In the genomic region with DNA sequence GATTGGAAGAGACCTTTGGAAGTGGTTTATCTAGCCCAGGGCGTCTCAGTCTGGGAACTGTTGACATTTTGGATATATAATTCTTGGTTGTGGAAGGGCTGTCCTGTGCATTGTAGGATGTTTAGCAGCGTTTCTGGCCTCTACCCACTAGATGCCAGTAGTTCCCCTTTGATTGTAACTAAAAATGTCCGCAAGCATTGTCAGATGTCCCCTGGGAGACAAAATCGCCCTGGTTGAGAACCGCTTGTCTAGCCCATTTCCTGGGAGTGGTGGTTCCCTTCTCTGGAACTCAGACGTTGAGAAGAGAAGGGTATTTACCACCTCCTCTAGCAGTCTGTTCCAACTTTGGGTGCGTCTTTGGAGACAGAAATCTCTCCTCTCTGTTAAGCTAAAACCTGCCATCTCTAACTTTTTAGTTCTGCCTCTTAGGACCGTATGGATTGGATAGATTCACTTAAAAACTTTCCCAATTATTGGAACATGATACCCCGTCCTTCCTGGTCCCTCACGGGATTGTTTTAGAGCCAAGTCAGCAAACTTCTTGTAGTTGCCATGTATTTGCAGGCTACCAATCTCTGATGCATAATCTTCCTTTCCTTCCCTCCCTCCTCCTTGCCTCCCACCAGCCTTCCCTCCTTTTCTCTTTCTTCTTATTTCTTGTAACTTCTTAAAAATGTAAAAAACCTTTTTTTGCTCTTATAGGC, we compare ENCODE assay signal across 8 cellular contexts. TPM values are rescaled to one million over a fixed set of nuclear protein-coding genes. Genes with fewer than 3 reads are reported as not detected.
DNase-seq lines count a peak whose midpoint lies in the region; ATAC-seq and TF ChIP-seq lines count a peak whose summit lies in the region.

No MANE protein-coding gene starts in this region.

- peaks cover 49% of the 10 kb centered on the region for H3K4me1 Mint-ChIP-seq in CD4-positive, alpha-beta T cell (ENCODE audit: low read depth)
- peaks cover 38% of the 10 kb centered on the region for H3K4me1 Mint-ChIP-seq in activated CD4-positive, alpha-beta memory T cell treated with anti-CD3 and anti-CD28 coated beads, Interleukin-2, amount 10 ng/mL, durations not matched to agents 7 days and 5 days

- H3K4me3 ChIP-seq in dorsolateral prefrontal cortex (peak overlapping the region in 37 of 59 donors; percentile 1 to 44 (median 23)), retinal pigment epithelial cell (ENCODE audit: low read length) (no peak overlapping the region), left lung (no peak overlapping the region)

- peaks cover 32% of the 10 kb centered on the region for H3K36me3 Mint-ChIP-seq in CD4-positive, alpha-beta T cell (ENCODE audit: low read depth)
- peaks cover 31% of the 10 kb centered on the region for H3K36me3 Mint-ChIP-seq in activated CD4-positive, alpha-beta memory T cell treated with anti-CD3 and anti-CD28 coated beads, Interleukin-2, amount 10 ng/mL, durations not matched to agents 7 days and 5 days (ENCODE audit: low read depth)

- H3K9me3 Mint-ChIP-seq in CD4-positive, alpha-beta T cell, result no peaks in the 10 kb centered on the region
- no peaks in the 10 kb centered on the region for H3K9me3 Mint-ChIP-seq in activated CD4-positive, alpha-beta memory T cell treated with anti-CD3 and anti-CD28 coated beads, Interleukin-2, amount 10 ng/mL, durations not matched to agents 7 days and 5 days

- H3K36me3 ChIP-seq in left lung, result peaks cover 0 to 91% of the 10 kb centered on the region in 2 donors

- peak; percentile 58 for ATAC-seq in CD4-positive, alpha-beta T cell (ENCODE audit: poor library complexity)
- ATAC-seq in GM19324 (IDR thresholded peaks at IDR 0.05; ENCODE audit: low FRiP score, unreplicated experiment) (peak; percentile 65), HG03558 (IDR thresholded peaks at IDR 0.05; ENCODE audit: extremely low read depth, unreplicated experiment) (peak; percentile 40), left lung (no peak)

- intact Hi-C loops in CD4-positive, alpha-beta T cell (cut with DNase I, micrococcal nuclease), result no loop called here
- intact Hi-C loops in dorsolateral prefrontal cortex (cut with DNase I) (loop anchor here in 1 of 2 donors (10.0 kb wide), 1 partner anchor 455 kb away; no protein-coding TSS in a partner anchor), left lung (cut with DNase I) (no loop called here)

- no peak for DNase-seq in CD4-positive, alpha-beta T cell
- DNase-seq in dorsolateral prefrontal cortex (no peak), retinal pigment epithelial cell (ENCODE audit: low read depth) (no peak), left lung (no peak), AG08396 (ENCODE audit: low spot score) (no peak)
- no peak for DNase-seq in activated CD4-positive, alpha-beta memory T cell treated with anti-CD3 and anti-CD28 coated beads, Interleukin-2, amount 10 ng/mL, durations not matched to agents 7 days and 5 days

- CTCF ChIA-PET in CD4-positive, alpha-beta T cell (lab: Charles Lee), result interaction anchor here (1.1 to 1.3 kb wide), 2 partner anchors 11 to 28 kb away, joined by 3 read pairs; no protein-coding TSS in a partner anchor
- CTCF ChIA-PET in activated CD4-positive, alpha-beta memory T cell treated with anti-CD3 and anti-CD28 coated beads, Interleukin-2, amount 10 ng/mL, durations not matched to agents 7 days and 5 days (lab: Charles Lee), result interaction anchor here (1.3 to 2.1 kb wide), 3 partner anchors 11 to 137 kb away, joined by 5 to 8 read pairs (median 6); partner anchors contain the start of genes CLOCK and SRD5A3

- no peaks in the 10 kb centered on the region for H3K9me3 ChIP-seq in CD4-positive, alpha-beta T cell (ENCODE audit: control insufficient read depth, low read length)
- H3K9me3 ChIP-seq in left lung, result no peaks in the 10 kb centered on the region

- POLR2A ChIA-PET in CD4-positive, alpha-beta T cell (lab: Charles Lee), result interaction anchor here (1.2 kb wide), 1 partner anchor 13 kb away, joined by 4 read pairs; no protein-coding TSS in a partner anchor
- POLR2A ChIA-PET in activated CD4-positive, alpha-beta memory T cell treated with anti-CD3 and anti-CD28 coated beads, Interleukin-2, amount 10 ng/mL, durations not matched to agents 7 days and 5 days (lab: Charles Lee), result interaction anchor here (0.9 to 1.5 kb wide), 3 partner anchors 10 to 64 kb away, joined by 5 read pairs; partner anchors contain the start of genes SRD5A3 and TMEM165

- no peaks in the 10 kb centered on the region for H3K27me3 ChIP-seq in CD4-positive, alpha-beta T cell (ENCODE audit: control insufficient read depth, insufficient read depth, low read length)
- no peaks in the 10 kb centered on the region for H3K27me3 ChIP-seq in dorsolateral prefrontal cortex
- H3K27me3 ChIP-seq in left lung, result no peaks in the 10 kb centered on the region

- TF ChIP-seq CTCF in CD4-positive, alpha-beta T cell (IDR thresholded peaks at IDR 0.05), result peak; percentile 25
- peak in 49 of 56 donors; percentile 8 to 67 (median 38) for TF ChIP-seq CTCF in dorsolateral prefrontal cortex (IDR thresholded peaks at IDR 0.05 in 54 of 56, conservative IDR thresholded peaks at IDR 0.05 in 2 of 56; ENCODE audit: low read depth in 1 of 56, partially characterized antibody in 56 of 56)
- TF ChIP-seq CTCF in retinal pigment epithelial cell (conservative IDR thresholded peaks at IDR 0.05; ENCODE audit: low read depth, low read length), result peak; percentile 26
- TF ChIP-seq CTCF in left lung (IDR thresholded peaks at IDR 0.05), result no peak

- H3K4me3 Mint-ChIP-seq in CD4-positive, alpha-beta T cell, result no peak overlapping the region
- no peak overlapping the region for H3K4me3 Mint-ChIP-seq in activated CD4-positive, alpha-beta memory T cell treated with anti-CD3 and anti-CD28 coated beads, Interleukin-2, amount 10 ng/mL, durations not matched to agents 7 days and 5 days

- H3K27ac Mint-ChIP-seq in CD4-positive, alpha-beta T cell, result peak overlapping the region; percentile 35
- H3K27ac Mint-ChIP-seq in activated CD4-positive, alpha-beta memory T cell treated with anti-CD3 and anti-CD28 coated beads, Interleukin-2, amount 10 ng/mL, durations not matched to agents 7 days and 5 days, result no peak overlapping the region

- no peak overlapping the region for H3K27ac ChIP-seq in CD4-positive, alpha-beta T cell (ENCODE audit: low read depth, low read length)
- H3K27ac ChIP-seq in dorsolateral prefrontal cortex, result peak overlapping the region in 29 of 59 donors; percentile 0 to 63 (median 38)
- peak overlapping the region in 1 of 2 donors; percentile 7 for H3K27ac ChIP-seq in left lung

- no peaks in the 10 kb centered on the region for H3K27me3 Mint-ChIP-seq in CD4-positive, alpha-beta T cell
- no peaks in the 10 kb centered on the region for H3K27me3 Mint-ChIP-seq in activated CD4-positive, alpha-beta memory T cell treated with anti-CD3 and anti-CD28 coated beads, Interleukin-2, amount 10 ng/mL, durations not matched to agents 7 days and 5 days

- peaks cover 11 to 60% of the 10 kb centered on the region in 2 donors for H3K4me1 ChIP-seq in left lung

RNA-seq across cellular contexts. Expression of gene TMEM165, which starts 13.9 kb away (rescaled TPM):
- 10 to 100 TPM; 44.8 to 46.0 TPM for total RNA-seq in CD4-positive, alpha-beta T cell
- 100 to 1,000 TPM in 101 of 120 experiments, 10 to 100 TPM in 19; 53.1 to 690 (median 173) TPM for total RNA-seq in dorsolateral prefrontal cortex
- total RNA-seq in activated CD4-positive, alpha-beta memory T cell treated with anti-CD3 and anti-CD28 coated beads, Interleukin-2, amount 10 ng/mL, durations not matched to agents 7 days and 5 days, result 10 to 100 TPM; 68.2 to 70.1 TPM
- 100 to 1,000 TPM; 121 to 201 TPM for total RNA-seq in left lung

Comparison
In these comparisons a context has a peak if more than half of its experiments do, and no peak if none do; other contexts are left out.
1. CTCF ChIP-seq: peak in CD4-positive, alpha-beta T cell (single experiment), dorsolateral prefrontal cortex (49 of 56) and retinal pigment epithelial cell (single experiment); none in left lung (0 of 2).
2. H3K4me3 ChIP-seq: peak in dorsolateral prefrontal cortex (37 of 59); none in retinal pigment epithelial cell (single experiment) and left lung (0 of 2).